In the genomic region with DNA sequence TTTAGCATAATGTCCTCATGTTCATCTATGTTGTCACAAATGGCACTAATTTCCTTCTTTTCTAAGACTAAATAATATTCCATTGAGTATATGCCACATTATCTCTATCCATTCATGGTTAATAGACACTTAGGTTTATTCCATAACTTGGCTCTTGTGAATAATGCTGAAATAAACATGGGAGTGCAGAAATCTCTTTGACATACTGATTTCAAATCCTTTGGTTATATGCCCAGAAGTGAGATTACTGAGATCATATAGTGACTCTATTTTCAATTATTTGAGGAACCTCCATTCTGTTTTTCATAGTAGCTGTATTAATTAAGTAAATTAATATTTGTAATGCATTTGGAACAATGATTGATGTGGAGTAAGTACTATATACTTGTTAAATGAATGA, we compare ENCODE assay signal across 24 cellular contexts. TPM values are rescaled to one million over a fixed set of nuclear protein-coding genes. Genes with fewer than 3 reads are reported as not detected.
DNase-seq lines count a peak whose midpoint lies in the region; ATAC-seq and TF ChIP-seq lines count a peak whose summit lies in the region.
"Had no signal": no experiment of that assay in that cellular context is flagged by ENCODE, and none has a peak within 500 bp of the region (broad histone marks: within the 10 kb centered on the region; RNA-seq: fewer than 3 reads in every experiment).

No MANE protein-coding gene starts in this region.

- H3K27ac ChIP-seq in foreskin keratinocyte: peak overlapping the region; percentile 98

- peaks cover 25% of the 10 kb centered on the region for H3K4me1 ChIP-seq in foreskin keratinocyte

- H3K4me1 Mint-ChIP-seq in stimulated activated naive CD8-positive, alpha-beta T cell treated with anti-CD3 and anti-CD28 coated beads, Interleukin-15, Interleukin-2, amounts not matched to agents 100 ng/mL and 50 ng/mL, for 24 hours (ENCODE audit: low read depth): peaks cover 49% of the 10 kb centered on the region
- peaks cover 28% of the 10 kb centered on the region for H3K4me1 Mint-ChIP-seq in activated T-helper 17 cell treated with anti-CD3 and anti-CD28 coated beads, Interleukin-2, amount 50 U/mL, for 72 hours

- no peaks in the 10 kb centered on the region for H3K9me3 Mint-ChIP-seq in stimulated activated naive CD8-positive, alpha-beta T cell treated with anti-CD3 and anti-CD28 coated beads, Interleukin-15, Interleukin-2, amounts not matched to agents 100 ng/mL and 50 ng/mL, for 24 hours
- no peaks in the 10 kb centered on the region for H3K9me3 Mint-ChIP-seq in activated T-helper 17 cell treated with anti-CD3 and anti-CD28 coated beads, Interleukin-2, amount 50 U/mL, for 72 hours
- H3K9me3 Mint-ChIP-seq: CD8-positive, alpha-beta memory T cell had no signal

- H3K27me3 Mint-ChIP-seq in stimulated activated naive CD8-positive, alpha-beta T cell treated with anti-CD3 and anti-CD28 coated beads, Interleukin-15, Interleukin-2, amounts not matched to agents 100 ng/mL and 50 ng/mL, for 24 hours: no peaks in the 10 kb centered on the region
- no peaks in the 10 kb centered on the region for H3K27me3 Mint-ChIP-seq in activated T-helper 17 cell treated with anti-CD3 and anti-CD28 coated beads, Interleukin-2, amount 50 U/mL, for 72 hours
- H3K27me3 Mint-ChIP-seq: CD8-positive, alpha-beta memory T cell; stimulated activated naive CD8-positive, alpha-beta T cell treated with anti-CD3 and anti-CD28 coated beads, Interleukin-15, amount 100 ng/mL, for 72 hours had no signal

- DNase-seq in stimulated activated naive CD8-positive, alpha-beta T cell treated with anti-CD3 and anti-CD28 coated beads, Interleukin-15, Interleukin-2, amounts not matched to agents 100 U/mL and 50 U/mL, for 24 hours: no peak
- no peak for DNase-seq in foreskin keratinocyte
- DNase-seq in NCI-H2227 treated with DMSO at 0.1 percent for 48 hours (lab: John Stamatoyannopoulos, UW): no peak
- DNase-seq in activated CD8-positive, alpha-beta memory T cell treated with anti-CD3 and anti-CD28 coated beads for 24 hours: no peak
- no peak for DNase-seq in medulla oblongata (ENCODE audit: extremely low spot score)
- DNase-seq: anterior cingulate cortex; CD8-positive, alpha-beta memory T cell; DMS79; effector CD8-positive, alpha-beta T cell; esophagus squamous epithelium; glutamatergic neuron; left lung; NCI-H1436 treated with DMSO at 0.1 percent for 48 hours; NCI-H69; small intestine; stimulated activated CD4-positive, alpha-beta T cell treated with anti-CD3 and anti-CD28 coated beads, Interleukin-2, amount 100 ng/mL, for 48 hours; stimulated activated naive CD8-positive, alpha-beta T cell treated with anti-CD3 and anti-CD28 coated beads, Interleukin-15, amount 100 ng/mL, for 72 hours; trophoblast cell had no signal

- peak overlapping the region; percentile 61 for H3K27ac Mint-ChIP-seq in stimulated activated naive CD8-positive, alpha-beta T cell treated with anti-CD3 and anti-CD28 coated beads, Interleukin-15, Interleukin-2, amounts not matched to agents 100 ng/mL and 50 ng/mL, for 24 hours
- peak overlapping the region; percentile 81 for H3K27ac Mint-ChIP-seq in activated T-helper 17 cell treated with anti-CD3 and anti-CD28 coated beads, Interleukin-2, amount 50 U/mL, for 72 hours
- H3K27ac Mint-ChIP-seq: activated T-helper 2 cell treated with anti-CD3 and anti-CD28 coated beads, Interferon-gamma antibody, Interleukin-2, Interleukin-4, amounts not matched to agents 10 μg/mL and 5 μg/mL and 100 μg/mL, durations not matched to agents 14 hours and 24 hours and 36 hours had no signal

- no peak for ATAC-seq in stimulated activated naive CD8-positive, alpha-beta T cell treated with anti-CD3 and anti-CD28 coated beads, Interleukin-15, Interleukin-2, amounts not matched to agents 100 U/mL and 50 U/mL, for 24 hours
- no peak for ATAC-seq in activated T-helper 17 cell treated with anti-CD3 and anti-CD28 coated beads, Interleukin-2, amount 50 U/mL, for 72 hours (replicated peaks)
- ATAC-seq in foreskin keratinocyte: no peak
- ATAC-seq: left lung; Right ventricle myocardium inferior; stimulated activated naive CD8-positive, alpha-beta T cell treated with anti-CD3 and anti-CD28 coated beads, Interleukin-15, amount 100 ng/mL, for 72 hours had no signal

- no peaks in the 10 kb centered on the region for H3K27me3 ChIP-seq in foreskin keratinocyte
- H3K27me3 ChIP-seq: esophagus squamous epithelium, left lung had no signal

- no peak for TF ChIP-seq CTCF in foreskin keratinocyte (conservative IDR thresholded peaks at IDR 0.05)

- no peak overlapping the region for H3K4me3 Mint-ChIP-seq in stimulated activated naive CD8-positive, alpha-beta T cell treated with anti-CD3 and anti-CD28 coated beads, Interleukin-15, Interleukin-2, amounts not matched to agents 100 ng/mL and 50 ng/mL, for 24 hours
- peak overlapping the region; percentile 74 for H3K4me3 Mint-ChIP-seq in activated T-helper 17 cell treated with anti-CD3 and anti-CD28 coated beads, Interleukin-2, amount 50 U/mL, for 72 hours
- H3K4me3 Mint-ChIP-seq: CD8-positive, alpha-beta memory T cell had no signal

- H3K36me3 Mint-ChIP-seq in stimulated activated naive CD8-positive, alpha-beta T cell treated with anti-CD3 and anti-CD28 coated beads, Interleukin-15, Interleukin-2, amounts not matched to agents 100 ng/mL and 50 ng/mL, for 24 hours (ENCODE audit: low read depth): peaks cover 7% of the 10 kb centered on the region
- H3K36me3 Mint-ChIP-seq in activated T-helper 17 cell treated with anti-CD3 and anti-CD28 coated beads, Interleukin-2, amount 50 U/mL, for 72 hours (ENCODE audit: low read depth): peaks cover 4% of the 10 kb centered on the region

RNA-seq across cellular contexts. Expression of gene SMIM3, which starts 13.0 kb away (rescaled TPM):
- 10 to 100 TPM; 17.7 to 20.2 TPM for total RNA-seq in activated T-helper 17 cell treated with anti-CD3 and anti-CD28 coated beads, Interleukin-2, amount 50 U/mL, for 72 hours
- total RNA-seq in foreskin keratinocyte: 18.9 and 20.3 TPM in 2 replicates
- 19.1 and 22.6 TPM in 2 replicates for polyA plus RNA-seq in foreskin keratinocyte

RNA-seq across cellular contexts. Expression of gene DCTN4, which starts 32.7 kb away (rescaled TPM):
- total RNA-seq in activated T-helper 17 cell treated with anti-CD3 and anti-CD28 coated beads, Interleukin-2, amount 50 U/mL, for 72 hours: 10 to 100 TPM; 37.3 to 41.9 TPM
- total RNA-seq in foreskin keratinocyte: 34.0 and 34.6 TPM in 2 replicates
- polyA plus RNA-seq in foreskin keratinocyte: 10.5 and 12.2 TPM in 2 replicates

RNA-seq across cellular contexts. Expression of gene IRGM, which starts 54.8 kb away (rescaled TPM):
- 1 to 10 TPM; 1.4 TPM for total RNA-seq in activated T-helper 17 cell treated with anti-CD3 and anti-CD28 coated beads, Interleukin-2, amount 50 U/mL, for 72 hours
- not detected in 2 replicates for total RNA-seq in foreskin keratinocyte
- not detected in 2 replicates for polyA plus RNA-seq in foreskin keratinocyte
- total RNA-seq: left lung, M059J, pulmonary artery endothelial cell, Right ventricle myocardium inferior had no signal
